In the genomic region with DNA sequence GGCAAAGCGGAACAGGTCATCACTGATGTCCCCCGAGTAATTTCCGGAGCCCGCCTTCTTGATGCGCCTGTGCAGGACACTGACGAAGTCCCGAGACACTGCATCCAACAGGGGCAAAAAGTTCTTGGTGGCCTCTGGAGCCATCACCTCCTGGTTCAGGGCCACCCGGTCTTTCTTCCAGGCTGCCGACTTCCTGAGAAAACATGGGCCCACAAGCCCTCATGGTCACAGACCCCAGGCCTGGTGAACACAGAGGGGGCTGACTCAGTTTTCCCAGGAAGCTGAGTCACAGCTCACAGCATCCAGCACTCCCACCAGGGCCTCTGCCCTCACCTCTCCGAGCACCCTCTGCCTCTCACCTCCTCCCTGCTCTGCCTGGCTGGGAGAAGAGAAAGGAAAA, we compare ENCODE assay signal across 1 cellular context.
TF ChIP-seq lines count a peak whose summit lies in the region.

No MANE protein-coding gene starts in this region.

TF ChIP-seq in WTC11, 78 proteins besides CTCF, POLR2A, EP300 and RAD21 (continued from another document):
- TF ChIP-seq, protein P1, sequence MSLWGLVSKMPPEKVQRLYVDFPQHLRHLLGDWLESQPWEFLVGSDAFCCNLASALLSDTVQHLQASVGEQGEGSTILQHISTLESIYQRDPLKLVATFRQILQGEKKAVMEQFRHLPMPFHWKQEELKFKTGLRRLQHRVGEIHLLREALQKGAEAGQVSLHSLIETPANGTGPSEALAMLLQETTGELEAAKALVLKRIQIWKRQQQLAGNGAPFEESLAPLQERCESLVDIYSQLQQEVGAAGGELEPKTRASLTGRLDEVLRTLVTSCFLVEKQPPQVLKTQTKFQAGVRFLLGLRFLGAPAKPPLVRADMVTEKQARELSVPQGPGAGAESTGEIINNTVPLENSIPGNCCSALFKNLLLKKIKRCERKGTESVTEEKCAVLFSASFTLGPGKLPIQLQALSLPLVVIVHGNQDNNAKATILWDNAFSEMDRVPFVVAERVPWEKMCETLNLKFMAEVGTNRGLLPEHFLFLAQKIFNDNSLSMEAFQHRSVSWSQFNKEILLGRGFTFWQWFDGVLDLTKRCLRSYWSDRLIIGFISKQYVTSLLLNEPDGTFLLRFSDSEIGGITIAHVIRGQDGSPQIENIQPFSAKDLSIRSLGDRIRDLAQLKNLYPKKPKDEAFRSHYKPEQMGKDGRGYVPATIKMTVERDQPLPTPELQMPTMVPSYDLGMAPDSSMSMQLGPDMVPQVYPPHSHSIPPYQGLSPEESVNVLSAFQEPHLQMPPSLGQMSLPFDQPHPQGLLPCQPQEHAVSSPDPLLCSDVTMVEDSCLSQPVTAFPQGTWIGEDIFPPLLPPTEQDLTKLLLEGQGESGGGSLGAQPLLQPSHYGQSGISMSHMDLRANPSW (CRISPR knock-in tag; conservative IDR thresholded peaks at IDR 0.05; ENCODE audit: low read depth), result no peak
- TF ChIP-seq, protein P2, sequence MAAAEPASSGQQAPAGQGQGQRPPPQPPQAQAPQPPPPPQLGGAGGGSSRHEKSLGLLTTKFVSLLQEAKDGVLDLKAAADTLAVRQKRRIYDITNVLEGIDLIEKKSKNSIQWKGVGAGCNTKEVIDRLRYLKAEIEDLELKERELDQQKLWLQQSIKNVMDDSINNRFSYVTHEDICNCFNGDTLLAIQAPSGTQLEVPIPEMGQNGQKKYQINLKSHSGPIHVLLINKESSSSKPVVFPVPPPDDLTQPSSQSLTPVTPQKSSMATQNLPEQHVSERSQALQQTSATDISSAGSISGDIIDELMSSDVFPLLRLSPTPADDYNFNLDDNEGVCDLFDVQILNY (CRISPR knock-in tag; IDR thresholded peaks at IDR 0.05), result no peak
- no peak for TF ChIP-seq MYBL2 (CRISPR knock-in tag; IDR thresholded peaks at IDR 0.05)
- no peak for TF ChIP-seq TEAD1 (CRISPR knock-in tag; IDR thresholded peaks at IDR 0.05)
- TF ChIP-seq ZNF423 (CRISPR knock-in tag; IDR thresholded peaks at IDR 0.05), result no peak
- TF ChIP-seq, protein P3, sequence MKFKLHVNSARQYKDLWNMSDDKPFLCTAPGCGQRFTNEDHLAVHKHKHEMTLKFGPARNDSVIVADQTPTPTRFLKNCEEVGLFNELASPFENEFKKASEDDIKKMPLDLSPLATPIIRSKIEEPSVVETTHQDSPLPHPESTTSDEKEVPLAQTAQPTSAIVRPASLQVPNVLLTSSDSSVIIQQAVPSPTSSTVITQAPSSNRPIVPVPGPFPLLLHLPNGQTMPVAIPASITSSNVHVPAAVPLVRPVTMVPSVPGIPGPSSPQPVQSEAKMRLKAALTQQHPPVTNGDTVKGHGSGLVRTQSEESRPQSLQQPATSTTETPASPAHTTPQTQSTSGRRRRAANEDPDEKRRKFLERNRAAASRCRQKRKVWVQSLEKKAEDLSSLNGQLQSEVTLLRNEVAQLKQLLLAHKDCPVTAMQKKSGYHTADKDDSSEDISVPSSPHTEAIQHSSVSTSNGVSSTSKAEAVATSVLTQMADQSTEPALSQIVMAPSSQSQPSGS (CRISPR knock-in tag; IDR thresholded peaks at IDR 0.05; ENCODE audit: borderline replicate concordance, low read depth), result no peak
